ENCODE assay signal across 18 cellular contexts in the genomic region with DNA sequence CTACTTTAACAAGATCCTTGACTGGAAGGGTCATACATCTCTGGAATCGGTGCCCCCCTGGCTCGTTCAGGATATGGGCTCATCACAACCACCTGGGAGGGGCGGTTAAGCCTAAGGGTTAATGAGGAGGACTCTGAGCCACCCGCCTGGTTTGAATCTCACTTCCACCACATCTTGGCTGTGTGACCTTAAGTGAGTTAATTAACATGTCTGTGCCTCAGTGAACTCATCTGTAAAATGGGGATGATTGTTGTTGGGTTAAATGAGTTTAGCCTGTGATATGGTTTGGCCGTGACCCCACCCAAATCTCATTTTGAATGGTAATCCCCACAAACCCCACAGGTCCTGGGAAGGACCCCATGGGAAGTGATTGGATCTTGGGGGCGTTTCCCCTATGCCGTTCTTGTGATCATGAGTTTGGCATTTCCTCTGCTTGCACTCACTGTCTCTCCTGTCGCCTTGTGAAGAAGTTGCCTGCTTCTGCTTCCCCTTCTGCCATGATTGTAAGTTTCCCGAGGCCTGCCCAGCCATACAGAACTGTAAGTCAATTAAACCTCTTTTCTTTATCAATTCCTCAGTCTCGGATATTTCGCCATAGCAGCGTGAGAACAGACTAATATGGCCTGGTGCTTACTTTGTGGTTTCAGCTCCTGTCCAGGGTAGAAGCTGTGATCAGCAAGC.
DNase-seq lines count a peak whose midpoint lies in the region; ATAC-seq and TF ChIP-seq lines count a peak whose summit lies in the region.
"Had no signal": no experiment of that assay in that cellular context is flagged by ENCODE, and none has a peak within 500 bp of the region (broad histone marks: within the 10 kb centered on the region; RNA-seq: fewer than 3 reads in every experiment).

No MANE protein-coding gene starts in this region.

- H2BK15ac ChIP-seq in H9 (ENCODE audit: low read depth, low read length): no peak overlapping the region

- peak overlapping the region; percentile 95 for H3K4me2 ChIP-seq in BLaER1
- H3K4me2 ChIP-seq in SU-DHL-6 (ENCODE audit: low read depth, low read length, poor library complexity, severe bottlenecking): peak overlapping the region; percentile 36
- no peak overlapping the region for H3K4me2 ChIP-seq in H9 (ENCODE audit: insufficient read depth, insufficient read length, low read length)
- H3K4me2 ChIP-seq: smooth muscle cell had no signal

- H3K4me3 Mint-ChIP-seq in HFFc6 (no peak overlapping the region), H9 (no peak overlapping the region)
- H3K4me3 Mint-ChIP-seq in activated CD8-positive, alpha-beta T cell treated with anti-CD3 and anti-CD28 coated beads, Interleukin-2, amount 10 ng/mL, durations not matched to agents 7 days and 5 days: no peak overlapping the region
- H3K4me3 Mint-ChIP-seq: central memory CD8-positive, alpha-beta T cell had no signal

- no peak overlapping the region for H3K14ac ChIP-seq in H9 (ENCODE audit: insufficient read depth, low read length)

- H2BK5ac ChIP-seq in H9 (ENCODE audit: insufficient read length, low read length): no peak overlapping the region

- CTCF ChIA-PET in activated CD8-positive, alpha-beta T cell treated with anti-CD3 and anti-CD28 coated beads, Interleukin-2, amount 10 ng/mL, durations not matched to agents 7 days and 5 days (lab: Charles Lee): interaction anchor here (1.4 kb wide), 1 partner anchor 29 kb away, joined by 4 read pairs; no protein-coding TSS in a partner anchor

- H2AFZ ChIP-seq in SU-DHL-6 (ENCODE audit: low read depth, low read length, severe bottlenecking): no peak overlapping the region
- no peak overlapping the region for H2AFZ ChIP-seq in H9 (ENCODE audit: low read length)

- H3K27me3 ChIP-seq in BLaER1: no peaks in the 10 kb centered on the region
- no peaks in the 10 kb centered on the region for H3K27me3 ChIP-seq in SU-DHL-6 (ENCODE audit: low read length)
- H3K27me3 ChIP-seq in H9 (ENCODE audit: insufficient read depth, low read length): peaks cover 4% of the 10 kb centered on the region; the same call in 1 of the 2 replicates

- peaks cover 4% of the 10 kb centered on the region; the same call in 1 of the 2 replicates for H3K9me3 ChIP-seq in BLaER1
- no peaks in the 10 kb centered on the region for H3K9me3 ChIP-seq in SU-DHL-6 (ENCODE audit: insufficient read depth, low read length)
- no peaks in the 10 kb centered on the region for H3K9me3 ChIP-seq in H9 (ENCODE audit: control insufficient read depth, low read depth, low read length)

- ATAC-seq in activated CD8-positive, alpha-beta T cell treated with anti-CD3 and anti-CD28 coated beads, Interleukin-2, amount 10 ng/mL, durations not matched to agents 7 days and 5 days: no peak
- ATAC-seq in GM21381 (IDR thresholded peaks at IDR 0.05; ENCODE audit: unreplicated experiment) (no peak), GM19452 (IDR thresholded peaks at IDR 0.05; ENCODE audit: unreplicated experiment) (no peak)
- ATAC-seq: left lobe of liver had no signal

- no peak overlapping the region for H4K5ac ChIP-seq in H9 (ENCODE audit: insufficient read length, low read depth, low read length)

- no peak overlapping the region for H2BK20ac ChIP-seq in H9 (ENCODE audit: low read depth, low read length, poor library complexity, severe bottlenecking)

- no peak overlapping the region for H3K4ac ChIP-seq in H9 (ENCODE audit: low read depth, low read length)

- H3K9me3 Mint-ChIP-seq in HFFc6 (no peaks in the 10 kb centered on the region; the same call in 1 of the 2 replicates), H9 (peaks cover 0 to 3% of the 10 kb centered on the region in 2 experiments; a peak in 2 of 5 replicates)
- H3K9me3 Mint-ChIP-seq in activated CD8-positive, alpha-beta T cell treated with anti-CD3 and anti-CD28 coated beads, Interleukin-2, amount 10 ng/mL, durations not matched to agents 7 days and 5 days (ENCODE audit: insufficient read depth): no peaks in the 10 kb centered on the region
- H3K9me3 Mint-ChIP-seq: central memory CD8-positive, alpha-beta T cell had no signal

- peaks cover 78% of the 10 kb centered on the region for H3K4me1 ChIP-seq in BLaER1
- H3K4me1 ChIP-seq in H9 (ENCODE audit: insufficient read depth, low read length): peaks cover 5% of the 10 kb centered on the region; the same call in 1 of the 2 replicates

- peaks cover 7% of the 10 kb centered on the region; the same call in 1 of the 2 replicates for H3K27me3 Mint-ChIP-seq in HFFc6 (ENCODE audit: insufficient read depth)
- H3K27me3 Mint-ChIP-seq in activated CD8-positive, alpha-beta T cell treated with anti-CD3 and anti-CD28 coated beads, Interleukin-2, amount 10 ng/mL, durations not matched to agents 7 days and 5 days (ENCODE audit: low read depth): peaks cover 13% of the 10 kb centered on the region
- peaks cover 55% of the 10 kb centered on the region for H3K27me3 Mint-ChIP-seq in H9 (ENCODE audit: low read depth)

- no peak overlapping the region for H3K23ac ChIP-seq in H9 (ENCODE audit: insufficient read length, low read depth, low read length)

- no peak overlapping the region for H2BK12ac ChIP-seq in H9 (ENCODE audit: insufficient read length, low read depth, low read length)

- H4K20me1 ChIP-seq in BLaER1: no peaks in the 10 kb centered on the region
- no peaks in the 10 kb centered on the region for H4K20me1 ChIP-seq in SU-DHL-6 (ENCODE audit: low read depth, low read length)
- no peaks in the 10 kb centered on the region for H4K20me1 ChIP-seq in H9 (ENCODE audit: control insufficient read depth, insufficient read depth, insufficient read length)

- H3K27ac ChIP-seq in BLaER1: 0 out of 2 replicates have a peak overlapping the region, but pooled peaks have one; percentile 42
- H3K27ac ChIP-seq in SU-DHL-6 (ENCODE audit: low read depth, low read length): no peak overlapping the region
- H3K27ac ChIP-seq in H9 (ENCODE audit: insufficient read length, low read depth, low read length): no peak overlapping the region

- peak overlapping the region; percentile 19; the same call in 1 of the 2 replicates for H3K27ac Mint-ChIP-seq in HFFc6
- H3K27ac Mint-ChIP-seq in activated CD8-positive, alpha-beta T cell treated with anti-CD3 and anti-CD28 coated beads, Interleukin-2, amount 10 ng/mL, durations not matched to agents 7 days and 5 days: no peak overlapping the region
- no peak overlapping the region for H3K27ac Mint-ChIP-seq in H9

- no peak overlapping the region for H4K8ac ChIP-seq in H9 (replicated peaks; ENCODE audit: insufficient read length, low read depth, low read length)

- H3K4me3 ChIP-seq in BLaER1 (no peak overlapping the region), SU-DHL-6 (ENCODE audit: insufficient read depth, low read length, poor library complexity, severe bottlenecking) (no peak overlapping the region), fibroblast of pulmonary artery (replicated peaks; ENCODE audit: low read depth, low read length) (no peak overlapping the region)
- H3K4me3 ChIP-seq: smooth muscle cell had no signal

- no peak overlapping the region for H4K91ac ChIP-seq in H9 (ENCODE audit: insufficient read length, low read depth, low read length)

- WGBS in H9 (ENCODE audit: extremely low coverage, insufficient read length, low lambda C conversion rate): no CpG with 5 or more reads among the region's 12 CpGs

- H3T11ph ChIP-seq in H9 (ENCODE audit: low read length): no peak overlapping the region

- no peak overlapping the region for H3K56ac ChIP-seq in H9 (ENCODE audit: insufficient read length, low read depth, low read length)

- H3K4me1 Mint-ChIP-seq in HFFc6 (ENCODE audit: low read depth): peaks cover 53% of the 10 kb centered on the region
- peaks cover 10% of the 10 kb centered on the region for H3K4me1 Mint-ChIP-seq in activated CD8-positive, alpha-beta T cell treated with anti-CD3 and anti-CD28 coated beads, Interleukin-2, amount 10 ng/mL, durations not matched to agents 7 days and 5 days (ENCODE audit: low read depth)
- peaks cover 29 to 33% of the 10 kb centered on the region in 2 experiments for H3K4me1 Mint-ChIP-seq in H9

- no peak overlapping the region for H2BK120ac ChIP-seq in H9 (ENCODE audit: low read depth, low read length, poor library complexity, severe bottlenecking)

- no peak for DNase-seq in HFFc6
- peak; percentile 29 for DNase-seq in fibroblast of pulmonary artery (ENCODE audit: low read depth)
- DNase-seq in activated CD8-positive, alpha-beta T cell treated with anti-CD3 and anti-CD28 coated beads, Interleukin-2, amount 10 ng/mL, durations not matched to agents 7 days and 5 days: no peak
- no peak for DNase-seq in H9
- DNase-seq: activated CD4-positive, alpha-beta T cell treated with anti-CD3 and anti-CD28 coated beads, Interleukin-2, amount 50 U/mL, for 1 hour; activated gamma-delta T cell; effector memory CD4-positive, alpha-beta T cell; glutamatergic neuron; NCI-H1694; NCI-H748 treated with DMSO at 0.1 percent for 48 hours; stimulated activated CD4-positive, alpha-beta T cell treated with anti-CD3 and anti-CD28 coated beads, Interleukin-4, amount 100 ng/mL, for 4 hours had no signal

- H3K79me1 ChIP-seq in H9 (ENCODE audit: insufficient read depth, low read depth, low read length, poor library complexity, severe bottlenecking): no peaks in the 10 kb centered on the region

- no peaks in the 10 kb centered on the region for H3F3A ChIP-seq in SU-DHL-6 (ENCODE audit: insufficient read depth)

- H2AK5ac ChIP-seq in H9 (ENCODE audit: insufficient read length, low read length): no peak overlapping the region

- POLR2A ChIA-PET in activated CD8-positive, alpha-beta T cell treated with anti-CD3 and anti-CD28 coated beads, Interleukin-2, amount 10 ng/mL, durations not matched to agents 7 days and 5 days (lab: Charles Lee): interaction anchor here (1.2 kb wide), 1 partner anchor 10 kb away, joined by 3 read pairs; no protein-coding TSS in a partner anchor

- H3K36me3 Mint-ChIP-seq in HFFc6 (ENCODE audit: low read depth) (0 out of 2 replicates have a peak, but pooled peaks cover 6% of the 10 kb centered on the region), H9 (ENCODE audit: insufficient read depth in 1 of 3, low read depth in 3 of 3) (peaks cover 0 to 2% (median 0%) of the 10 kb centered on the region in 3 experiments; a peak in 2 of 7 replicates)
- no peaks in the 10 kb centered on the region for H3K36me3 Mint-ChIP-seq in activated CD8-positive, alpha-beta T cell treated with anti-CD3 and anti-CD28 coated beads, Interleukin-2, amount 10 ng/mL, durations not matched to agents 7 days and 5 days (ENCODE audit: low read depth)

- H3K79me2 ChIP-seq in SU-DHL-6 (ENCODE audit: insufficient read depth, low read length): no peaks in the 10 kb centered on the region
- no peaks in the 10 kb centered on the region for H3K79me2 ChIP-seq in H9 (ENCODE audit: insufficient read depth, low read length)

- no peaks in the 10 kb centered on the region for H3K9me2 ChIP-seq in SU-DHL-6 (replicated peaks; ENCODE audit: insufficient read depth, low read length)

- no peaks in the 10 kb centered on the region for H3K23me2 ChIP-seq in H9 (ENCODE audit: insufficient read length, low read depth, low read length, poor library complexity, severe bottlenecking)

- TF ChIP-seq CTCF in HFFc6 (IDR thresholded peaks at IDR 0.05): no peak
- no peak for TF ChIP-seq CTCF in SU-DHL-6 (IDR thresholded peaks at IDR 0.05; ENCODE audit: insufficient read depth, low read length, poor library complexity, severe bottlenecking)
- no peak for TF ChIP-seq CTCF in fibroblast of pulmonary artery (IDR thresholded peaks at IDR 0.05; ENCODE audit: low read length, missing control alignments)
- no peak for TF ChIP-seq CTCF in H9 (conservative IDR thresholded peaks at IDR 0.05)

- no peak overlapping the region for H3K9ac ChIP-seq in BLaER1
- peak overlapping the region; percentile 11; the same call in 1 of the 2 replicates for H3K9ac ChIP-seq in SU-DHL-6 (ENCODE audit: low read length)
- no peak overlapping the region for H3K9ac ChIP-seq in H9 (ENCODE audit: extremely low read depth, insufficient read length, low read length)

- no peak overlapping the region for H3K18ac ChIP-seq in H9 (ENCODE audit: insufficient read length, low read depth, low read length)

- H3K36me3 ChIP-seq in BLaER1: no peaks in the 10 kb centered on the region
- H3K36me3 ChIP-seq in SU-DHL-6 (ENCODE audit: low read length): no peaks in the 10 kb centered on the region
